1 cellular context compared by ENCODE assay signal in the genomic region with DNA sequence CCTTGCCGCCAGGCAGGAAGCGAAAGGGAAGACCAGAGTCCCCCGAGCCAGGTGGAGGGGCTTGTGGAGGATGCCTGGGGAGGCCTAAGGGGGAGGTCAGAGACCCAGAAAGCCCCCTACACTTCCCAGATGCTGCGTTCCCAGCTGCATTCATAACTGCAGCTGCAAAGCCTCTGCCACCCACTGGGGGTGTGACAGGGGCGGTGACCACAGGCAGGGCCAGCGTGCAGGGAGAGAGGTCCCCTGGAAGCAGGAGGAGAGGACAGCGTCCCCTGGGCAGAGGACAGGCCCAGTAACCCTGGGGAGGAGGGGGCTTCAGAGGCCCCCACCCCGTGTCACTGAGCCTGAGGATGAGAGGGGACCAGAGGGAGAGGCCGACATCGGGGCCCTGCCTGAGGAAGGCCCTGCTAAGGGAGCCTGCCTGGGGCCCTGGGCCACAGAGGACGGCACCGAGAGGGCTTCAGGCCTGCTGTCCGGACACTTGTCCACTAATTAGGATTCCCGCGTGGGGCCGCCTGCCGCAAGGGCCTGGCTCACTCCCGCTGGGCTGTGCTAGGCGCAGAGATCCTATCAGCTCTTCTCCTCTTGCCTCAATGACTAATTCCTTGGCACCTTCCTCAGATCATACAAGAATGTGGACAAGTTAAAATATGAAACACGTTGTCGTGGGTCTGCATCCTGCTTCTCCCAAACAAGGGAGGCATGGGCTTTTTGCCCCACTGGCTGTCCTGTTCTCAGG.
TF ChIP-seq lines count a peak whose summit lies in the region.

No MANE protein-coding gene starts in this region.

TF ChIP-seq in HCT116, 20 proteins besides CTCF, POLR2A, EP300 and RAD21:
- TF ChIP-seq EZH2phosphoT487 (IDR thresholded peaks at IDR 0.05; ENCODE audit: borderline replicate concordance) (no peak), EGR1 (IDR thresholded peaks at IDR 0.05; ENCODE audit: low read depth) (no peak), ELF1 (IDR thresholded peaks at IDR 0.05; ENCODE audit: borderline replicate concordance, low read depth) (no peak), FOSL1 (IDR thresholded peaks at IDR 0.05; ENCODE audit: low read depth) (no peak), YY1 (IDR thresholded peaks at IDR 0.05; ENCODE audit: extremely low read depth, insufficient replicate concordance, low read depth, low read length) (no peak), CBX3 (IDR thresholded peaks at IDR 0.05; ENCODE audit: low read depth) (no peak), CEBPB (IDR thresholded peaks at IDR 0.05; ENCODE audit: low read depth) (no peak), ZNF274 (IDR thresholded peaks at IDR 0.05; ENCODE audit: low read depth, low read length) (no peak), JUND (IDR thresholded peaks at IDR 0.05) (no peak), EZH2 (IDR thresholded peaks at IDR 0.05) (no peak), SP1 (IDR thresholded peaks at IDR 0.05; ENCODE audit: low read depth) (no peak), SRF (IDR thresholded peaks at IDR 0.05; ENCODE audit: low read depth) (no peak), POLR2AphosphoS5 (IDR thresholded peaks at IDR 0.05; ENCODE audit: low read depth, low read length) (no peak)
- TF ChIP-seq, protein P1, sequence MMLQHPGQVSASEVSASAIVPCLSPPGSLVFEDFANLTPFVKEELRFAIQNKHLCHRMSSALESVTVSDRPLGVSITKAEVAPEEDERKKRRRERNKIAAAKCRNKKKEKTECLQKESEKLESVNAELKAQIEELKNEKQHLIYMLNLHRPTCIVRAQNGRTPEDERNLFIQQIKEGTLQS (IDR thresholded peaks at IDR 0.05), result no peak
- TF ChIP-seq, protein P2, sequence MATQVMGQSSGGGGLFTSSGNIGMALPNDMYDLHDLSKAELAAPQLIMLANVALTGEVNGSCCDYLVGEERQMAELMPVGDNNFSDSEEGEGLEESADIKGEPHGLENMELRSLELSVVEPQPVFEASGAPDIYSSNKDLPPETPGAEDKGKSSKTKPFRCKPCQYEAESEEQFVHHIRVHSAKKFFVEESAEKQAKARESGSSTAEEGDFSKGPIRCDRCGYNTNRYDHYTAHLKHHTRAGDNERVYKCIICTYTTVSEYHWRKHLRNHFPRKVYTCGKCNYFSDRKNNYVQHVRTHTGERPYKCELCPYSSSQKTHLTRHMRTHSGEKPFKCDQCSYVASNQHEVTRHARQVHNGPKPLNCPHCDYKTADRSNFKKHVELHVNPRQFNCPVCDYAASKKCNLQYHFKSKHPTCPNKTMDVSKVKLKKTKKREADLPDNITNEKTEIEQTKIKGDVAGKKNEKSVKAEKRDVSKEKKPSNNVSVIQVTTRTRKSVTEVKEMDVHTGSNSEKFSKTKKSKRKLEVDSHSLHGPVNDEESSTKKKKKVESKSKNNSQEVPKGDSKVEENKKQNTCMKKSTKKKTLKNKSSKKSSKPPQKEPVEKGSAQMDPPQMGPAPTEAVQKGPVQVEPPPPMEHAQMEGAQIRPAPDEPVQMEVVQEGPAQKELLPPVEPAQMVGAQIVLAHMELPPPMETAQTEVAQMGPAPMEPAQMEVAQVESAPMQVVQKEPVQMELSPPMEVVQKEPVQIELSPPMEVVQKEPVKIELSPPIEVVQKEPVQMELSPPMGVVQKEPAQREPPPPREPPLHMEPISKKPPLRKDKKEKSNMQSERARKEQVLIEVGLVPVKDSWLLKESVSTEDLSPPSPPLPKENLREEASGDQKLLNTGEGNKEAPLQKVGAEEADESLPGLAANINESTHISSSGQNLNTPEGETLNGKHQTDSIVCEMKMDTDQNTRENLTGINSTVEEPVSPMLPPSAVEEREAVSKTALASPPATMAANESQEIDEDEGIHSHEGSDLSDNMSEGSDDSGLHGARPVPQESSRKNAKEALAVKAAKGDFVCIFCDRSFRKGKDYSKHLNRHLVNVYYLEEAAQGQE (IDR thresholded peaks at IDR 0.05; ENCODE audit: low read depth), result no peak
- TF ChIP-seq, protein P3, sequence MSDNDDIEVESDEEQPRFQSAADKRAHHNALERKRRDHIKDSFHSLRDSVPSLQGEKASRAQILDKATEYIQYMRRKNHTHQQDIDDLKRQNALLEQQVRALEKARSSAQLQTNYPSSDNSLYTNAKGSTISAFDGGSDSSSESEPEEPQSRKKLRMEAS (IDR thresholded peaks at IDR 0.05), result no peak
- TF ChIP-seq, protein P4, sequence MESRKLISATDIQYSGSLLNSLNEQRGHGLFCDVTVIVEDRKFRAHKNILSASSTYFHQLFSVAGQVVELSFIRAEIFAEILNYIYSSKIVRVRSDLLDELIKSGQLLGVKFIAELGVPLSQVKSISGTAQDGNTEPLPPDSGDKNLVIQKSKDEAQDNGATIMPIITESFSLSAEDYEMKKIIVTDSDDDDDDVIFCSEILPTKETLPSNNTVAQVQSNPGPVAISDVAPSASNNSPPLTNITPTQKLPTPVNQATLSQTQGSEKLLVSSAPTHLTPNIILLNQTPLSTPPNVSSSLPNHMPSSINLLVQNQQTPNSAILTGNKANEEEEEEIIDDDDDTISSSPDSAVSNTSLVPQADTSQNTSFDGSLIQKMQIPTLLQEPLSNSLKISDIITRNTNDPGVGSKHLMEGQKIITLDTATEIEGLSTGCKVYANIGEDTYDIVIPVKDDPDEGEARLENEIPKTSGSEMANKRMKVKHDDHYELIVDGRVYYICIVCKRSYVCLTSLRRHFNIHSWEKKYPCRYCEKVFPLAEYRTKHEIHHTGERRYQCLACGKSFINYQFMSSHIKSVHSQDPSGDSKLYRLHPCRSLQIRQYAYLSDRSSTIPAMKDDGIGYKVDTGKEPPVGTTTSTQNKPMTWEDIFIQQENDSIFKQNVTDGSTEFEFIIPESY (IDR thresholded peaks at IDR 0.05; ENCODE audit: extremely low read depth, insufficient replicate concordance, low read length), result no peak
